ENCODE assay signal across 8 cellular contexts in the genomic region with DNA sequence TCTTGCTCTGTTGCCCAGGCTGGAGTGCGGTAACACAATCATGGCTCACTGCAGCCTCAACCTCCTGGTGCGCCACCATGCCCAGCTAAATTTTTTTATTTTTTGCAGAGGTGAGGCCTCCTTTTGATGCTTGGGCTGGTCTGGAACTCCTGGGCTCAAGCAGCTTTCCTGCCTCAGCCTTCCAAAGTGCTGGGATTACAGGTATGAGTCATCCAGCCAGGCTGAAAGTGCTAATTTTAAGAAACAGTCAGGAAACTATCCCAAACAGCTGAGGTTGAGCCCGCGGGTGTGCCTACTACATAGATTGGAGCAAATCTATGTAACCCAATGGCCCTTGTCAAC. TPM values are rescaled to one million over a fixed set of nuclear protein-coding genes. Genes with fewer than 3 reads are reported as not detected.
A peak's percentile ranks its signal among the peaks of the same experiment; 100 is the strongest.
DNase-seq lines count a peak whose midpoint lies in the region; ATAC-seq and TF ChIP-seq lines count a peak whose summit lies in the region.

No MANE protein-coding gene starts in this region.

- no peaks in the 10 kb centered on the region for H3K27me3 Mint-ChIP-seq in activated CD4-positive, alpha-beta T cell treated with anti-CD3 and anti-CD28 coated beads for 36 hours
- H3K27me3 Mint-ChIP-seq in activated CD4-positive, alpha-beta memory T cell treated with anti-CD3 and anti-CD28 coated beads, Interleukin-2, amount 10 ng/mL, durations not matched to agents 7 days and 5 days: no peaks in the 10 kb centered on the region

- POLR2A ChIA-PET in activated CD4-positive, alpha-beta T cell treated with anti-CD3 and anti-CD28 coated beads for 36 hours (lab: Charles Lee): interaction anchor here (0.6 to 5.0 kb wide), 3 partner anchors 19 to 626 kb away, joined by 3 to 36 read pairs (median 3); no protein-coding TSS in a partner anchor
- POLR2A ChIA-PET in activated CD4-positive, alpha-beta memory T cell treated with anti-CD3 and anti-CD28 coated beads, Interleukin-2, amount 10 ng/mL, durations not matched to agents 7 days and 5 days (lab: Charles Lee): interaction anchor here (1.3 to 7.2 kb wide), 5 partner anchors 10 to 132 kb away, joined by 3 to 208 read pairs (median 27); no protein-coding TSS in a partner anchor

- no peak for ATAC-seq in activated CD4-positive, alpha-beta T cell treated with anti-CD3 and anti-CD28 coated beads for 36 hours
- ATAC-seq in HG02763 (IDR thresholded peaks at IDR 0.05; ENCODE audit: unreplicated experiment): no peak

- intact Hi-C loops in activated CD4-positive, alpha-beta T cell treated with anti-CD3 and anti-CD28 coated beads for 36 hours (cut with DNase I, micrococcal nuclease): loop anchor here (1.0 to 5.0 kb wide), 10 partner anchors 30 to 1595 kb away; a partner anchor contains a TSS
- intact Hi-C loops in testis (cut with DNase I; ENCODE audit: low total_unique reads): no loop called here

- H3K36me3 ChIP-seq in iPS-20b (ENCODE audit: insufficient read depth, low read depth, low read length): peaks cover 17% of the 10 kb centered on the region
- H3K36me3 ChIP-seq in testis (ENCODE audit: low read depth, missing control alignments): no peaks in the 10 kb centered on the region

- TF ChIP-seq POLR2A in testis (IDR thresholded peaks at IDR 0.05): no peak

- H3K27ac Mint-ChIP-seq in activated CD4-positive, alpha-beta T cell treated with anti-CD3 and anti-CD28 coated beads for 36 hours: peak overlapping the region; percentile 99
- peak overlapping the region; percentile 95 for H3K27ac Mint-ChIP-seq in activated CD4-positive, alpha-beta memory T cell treated with anti-CD3 and anti-CD28 coated beads, Interleukin-2, amount 10 ng/mL, durations not matched to agents 7 days and 5 days

- H3K9me3 Mint-ChIP-seq in activated CD4-positive, alpha-beta T cell treated with anti-CD3 and anti-CD28 coated beads for 36 hours (ENCODE audit: low read depth): peaks cover 2% of the 10 kb centered on the region
- H3K9me3 Mint-ChIP-seq in activated CD4-positive, alpha-beta memory T cell treated with anti-CD3 and anti-CD28 coated beads, Interleukin-2, amount 10 ng/mL, durations not matched to agents 7 days and 5 days: no peaks in the 10 kb centered on the region

- H3K4me3 ChIP-seq in iPS-20b (ENCODE audit: low read length): peak overlapping the region; percentile 63
- H3K4me3 ChIP-seq in testis: peak overlapping the region; percentile 72 to 86

- peaks cover 28% of the 10 kb centered on the region for H3K36me3 Mint-ChIP-seq in activated CD4-positive, alpha-beta T cell treated with anti-CD3 and anti-CD28 coated beads for 36 hours (ENCODE audit: low read depth)
- peaks cover 25% of the 10 kb centered on the region for H3K36me3 Mint-ChIP-seq in activated CD4-positive, alpha-beta memory T cell treated with anti-CD3 and anti-CD28 coated beads, Interleukin-2, amount 10 ng/mL, durations not matched to agents 7 days and 5 days (ENCODE audit: low read depth)

- H3K4me3 Mint-ChIP-seq in activated CD4-positive, alpha-beta T cell treated with anti-CD3 and anti-CD28 coated beads for 36 hours: peak overlapping the region; percentile 73
- H3K4me3 Mint-ChIP-seq in activated CD4-positive, alpha-beta memory T cell treated with anti-CD3 and anti-CD28 coated beads, Interleukin-2, amount 10 ng/mL, durations not matched to agents 7 days and 5 days: peak overlapping the region; percentile 73

- H3K4me1 ChIP-seq in iPS-20b (ENCODE audit: insufficient read depth, low read length) (peaks cover 7% of the 10 kb centered on the region; the same call in 1 of the 2 replicates), testis (peaks cover 13% of the 10 kb centered on the region)

- CTCF ChIA-PET in activated CD4-positive, alpha-beta T cell treated with anti-CD3 and anti-CD28 coated beads for 36 hours (lab: Charles Lee): interaction anchor here (0.8 to 1.2 kb wide), 6 partner anchors 8 to 77 kb away, joined by 3 to 4 read pairs (median 4); no protein-coding TSS in a partner anchor
- CTCF ChIA-PET in activated CD4-positive, alpha-beta memory T cell treated with anti-CD3 and anti-CD28 coated beads, Interleukin-2, amount 10 ng/mL, durations not matched to agents 7 days and 5 days (lab: Charles Lee): interaction anchor here (0.7 to 5.3 kb wide), 11 partner anchors 10 to 87 kb away, joined by 3 to 26 read pairs (median 4); no protein-coding TSS in a partner anchor

- no peak for DNase-seq in activated CD4-positive, alpha-beta T cell treated with anti-CD3 and anti-CD28 coated beads for 36 hours
- no peak for DNase-seq in activated CD4-positive, alpha-beta T cell treated with anti-CD3 and anti-CD28 coated beads, Interleukin-2, amount 50 U/mL, for 1 hour
- no peak for DNase-seq in activated CD4-positive, alpha-beta memory T cell treated with anti-CD3 and anti-CD28 coated beads, Interleukin-2, amount 10 ng/mL, durations not matched to agents 7 days and 5 days
- DNase-seq in testis (no peak), NOMO-1 (lab: John Stamatoyannopoulos, UW; ENCODE audit: unreplicated experiment in 2 of 2) (no peak), GM03348 (ENCODE audit: low spot score) (no peak)

- H3K9ac ChIP-seq in iPS-20b (ENCODE audit: low read depth, low read length): peak overlapping the region; percentile 55; the same call in 1 of the 2 replicates

- H3K27ac ChIP-seq in iPS-20b (ENCODE audit: low read length) (peak overlapping the region; percentile 78), testis (peak overlapping the region in 1 of 2 donors; percentile 89)

- H3K9me3 ChIP-seq in iPS-20b (ENCODE audit: insufficient read depth, low read depth, low read length) (no peaks in the 10 kb centered on the region), testis (no peaks in the 10 kb centered on the region)

- peaks cover 26% of the 10 kb centered on the region for H3K4me1 Mint-ChIP-seq in activated CD4-positive, alpha-beta T cell treated with anti-CD3 and anti-CD28 coated beads for 36 hours
- peaks cover 30% of the 10 kb centered on the region for H3K4me1 Mint-ChIP-seq in activated CD4-positive, alpha-beta memory T cell treated with anti-CD3 and anti-CD28 coated beads, Interleukin-2, amount 10 ng/mL, durations not matched to agents 7 days and 5 days

- WGBS in testis, 2 donors: 66 to 74% methylated on average over 4 of the region's 4 CpGs

- TF ChIP-seq CTCF in testis (IDR thresholded peaks at IDR 0.05): no peak

- H3K27me3 ChIP-seq in iPS-20b (ENCODE audit: insufficient read depth, low read length): no peaks in the 10 kb centered on the region
- no peaks in the 10 kb centered on the region for H3K27me3 ChIP-seq in testis

RNA-seq across cellular contexts. Expression of a gene that starts 0.7 kb away (rescaled TPM):
- 100 to 1,000 TPM; 241 to 368 TPM for total RNA-seq in activated CD4-positive, alpha-beta T cell treated with anti-CD3 and anti-CD28 coated beads for 36 hours
- total RNA-seq in activated CD4-positive, alpha-beta memory T cell treated with anti-CD3 and anti-CD28 coated beads, Interleukin-2, amount 10 ng/mL, durations not matched to agents 7 days and 5 days: 100 to 1,000 TPM; 218 to 223 TPM
- total RNA-seq in testis: 100 to 1,000 TPM; 238 to 283 TPM
- polyA plus RNA-seq in testis (ENCODE audit: insufficient read depth, low read depth, low replicate concordance): 216 TPM
